Comparison of ENCODE assay signal across 9 cellular contexts in the genomic region with DNA sequence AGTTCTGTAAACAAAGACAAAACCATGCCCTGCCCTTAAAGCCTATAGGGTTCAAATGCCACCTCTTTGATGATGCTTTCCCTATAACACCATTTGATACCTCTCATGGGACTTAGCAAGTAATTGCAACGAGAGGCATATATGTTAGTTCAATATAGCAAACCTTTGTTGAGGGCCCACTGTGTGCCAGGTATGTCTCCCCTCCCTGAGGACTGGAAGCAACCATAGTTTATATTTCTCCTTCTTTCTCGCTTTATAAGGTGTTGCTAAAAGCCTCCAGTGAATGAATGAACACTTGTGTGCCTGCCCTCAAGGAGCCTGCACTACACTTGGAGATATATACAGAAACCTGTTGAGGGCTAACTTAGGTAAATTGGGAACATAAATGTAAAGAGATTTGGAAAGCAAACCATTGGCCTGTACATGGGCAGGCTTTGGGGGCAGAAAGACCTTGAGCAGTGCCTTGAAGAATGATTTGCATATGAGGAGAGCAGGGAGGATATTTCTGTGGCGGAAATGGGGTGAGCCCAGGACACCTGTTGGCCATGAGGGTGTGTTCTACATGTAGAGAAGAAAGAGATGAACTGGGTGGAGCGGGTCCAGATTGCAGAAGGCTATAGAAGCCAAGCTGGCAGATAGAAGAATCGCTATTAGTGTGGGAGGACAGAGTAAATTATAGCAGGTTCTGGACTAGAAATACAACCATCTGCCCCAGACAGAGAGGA. TPM values are rescaled to one million over a fixed set of nuclear protein-coding genes. Genes with fewer than 3 reads are reported as not detected.
A peak's percentile ranks its signal among the peaks of the same experiment; 100 is the strongest.
DNase-seq lines count a peak whose midpoint lies in the region; ATAC-seq and TF ChIP-seq lines count a peak whose summit lies in the region.
"Had no signal": no experiment of that assay in that cellular context is flagged by ENCODE, and none has a peak within 500 bp of the region (broad histone marks: within the 10 kb centered on the region; RNA-seq: fewer than 3 reads in every experiment).

No MANE protein-coding gene starts in this region.

- TF ChIP-seq CTCF in heart right ventricle (IDR thresholded peaks at IDR 0.05) (no peak), nephron progenitor cell (IDR thresholded peaks at IDR 0.05) (no peak)

- peak overlapping the region in 9 of 10 donors; percentile 44 to 100 (median 99) for H3K27ac ChIP-seq in heart right ventricle

- DNase-seq in heart right ventricle (no peak), Right ventricle myocardium inferior (ENCODE audit: missing footprints) (no peak), nephron progenitor cell (no peak), GF-D8 (lab: John Stamatoyannopoulos, UW) (no peak), DMS79 (lab: John Stamatoyannopoulos, UW) (no peak), HUDEP-2 (lab: John Stamatoyannopoulos, UW; ENCODE audit: unreplicated experiment in 76 of 76) (no peak)
- DNase-seq: activated naive CD8-positive, alpha-beta T cell treated with anti-CD3 and anti-CD28 coated beads, Interleukin-2, amount 10 ng/mL, durations not matched to agents 7 days and 5 days had no signal

- no peak overlapping the region for H3K27ac Mint-ChIP-seq in activated naive CD8-positive, alpha-beta T cell
- H3K27ac Mint-ChIP-seq in nephron progenitor cell, result peak overlapping the region; percentile 88
- H3K27ac Mint-ChIP-seq: activated naive CD8-positive, alpha-beta T cell treated with anti-CD3 and anti-CD28 coated beads, Interleukin-2, amount 10 ng/mL, durations not matched to agents 7 days and 5 days had no signal

- H3K27me3 Mint-ChIP-seq in activated naive CD8-positive, alpha-beta T cell, result no peaks in the 10 kb centered on the region
- H3K27me3 Mint-ChIP-seq in nephron progenitor cell (ENCODE audit: low read depth, poor library complexity), result peaks cover 5% of the 10 kb centered on the region

- H3K9me3 Mint-ChIP-seq in activated naive CD8-positive, alpha-beta T cell (ENCODE audit: low read depth), result no peaks in the 10 kb centered on the region
- no peaks in the 10 kb centered on the region for H3K9me3 Mint-ChIP-seq in nephron progenitor cell
- H3K9me3 Mint-ChIP-seq: activated naive CD8-positive, alpha-beta T cell treated with anti-CD3 and anti-CD28 coated beads, Interleukin-2, amount 10 ng/mL, durations not matched to agents 7 days and 5 days had no signal

- no peak overlapping the region for H3K4me3 ChIP-seq in heart right ventricle

- H3K36me3 Mint-ChIP-seq in activated naive CD8-positive, alpha-beta T cell, result no peaks in the 10 kb centered on the region
- peaks cover 5% of the 10 kb centered on the region for H3K36me3 Mint-ChIP-seq in nephron progenitor cell (ENCODE audit: low read depth)
- H3K36me3 Mint-ChIP-seq: activated naive CD8-positive, alpha-beta T cell treated with anti-CD3 and anti-CD28 coated beads, Interleukin-2, amount 10 ng/mL, durations not matched to agents 7 days and 5 days had no signal

- no peaks in the 10 kb centered on the region for H3K27me3 ChIP-seq in heart right ventricle

- peaks cover 25% of the 10 kb centered on the region for H3K4me1 Mint-ChIP-seq in activated naive CD8-positive, alpha-beta T cell (ENCODE audit: low read depth)
- H3K4me1 Mint-ChIP-seq in nephron progenitor cell, result peaks cover 60% of the 10 kb centered on the region

- no peak for ATAC-seq in heart right ventricle
- no peak for ATAC-seq in Right ventricle myocardium inferior
- ATAC-seq in HG02870 (IDR thresholded peaks at IDR 0.05; ENCODE audit: unreplicated experiment), result peak; percentile 68

- H3K36me3 ChIP-seq in heart right ventricle, result peaks cover 0 to under 1% (median 0%) of the 10 kb centered on the region in 9 donors

- H3K4me3 Mint-ChIP-seq in activated naive CD8-positive, alpha-beta T cell, result peak overlapping the region; percentile 84
- H3K4me3 Mint-ChIP-seq in nephron progenitor cell, result peak overlapping the region; percentile 84

- 66 to 70% methylated on average over 5 of the region's 5 CpGs for WGBS in heart right ventricle, 2 donors

- H3K4me1 ChIP-seq in heart right ventricle, result peaks cover 14 to 46% (median 33%) of the 10 kb centered on the region in 9 donors

- intact Hi-C loops in heart right ventricle (cut with DNase I), result loop anchor here in 8 of 10 donors (5.0 to 10.0 kb wide), 4 partner anchors 33 to 93 kb away; a partner anchor contains a TSS
- intact Hi-C loops in Right ventricle myocardium inferior (cut with DNase I), result loop anchor here (2.0 to 5.0 kb wide), 4 partner anchors 23 to 108 kb away; a partner anchor contains a TSS

- H3K9me3 ChIP-seq in heart right ventricle, result no peaks in the 10 kb centered on the region

RNA-seq across cellular contexts. Expression of a gene that starts 1.8 kb away (rescaled TPM):
- 10 to 100 TPM; 38.5 to 63.2 (median 47.9) TPM for total RNA-seq in heart right ventricle
- polyA plus RNA-seq in heart right ventricle, result 10 to 100 TPM; 12.9 to 40.1 TPM
- 40.2 TPM for total RNA-seq in Right ventricle myocardium inferior

RNA-seq across cellular contexts. Expression of a gene that starts 53.0 kb away (rescaled TPM):
- total RNA-seq in heart right ventricle (100 to 1,000 TPM in 9 of 10 donors, 10 to 100 TPM in 1; 77.6 to 168 (median 120) TPM), Right ventricle myocardium inferior (93.7 TPM)
- 10 to 100 TPM in 1 of 2 donors, 1 to 10 TPM in 1; 4.9 to 15.4 TPM for polyA plus RNA-seq in heart right ventricle
